ENCODE assay signal across 20 cellular contexts in genomic region chr4:88514557-88515511, GRCh38. TPM values are rescaled to one million over a fixed set of nuclear protein-coding genes. Genes with fewer than 3 reads are reported as not detected.
A peak's percentile ranks its signal among the peaks of the same experiment; 100 is the strongest.
DNase-seq lines count a peak whose midpoint lies in the region; ATAC-seq, FAIRE-seq and TF ChIP-seq lines count a peak whose summit lies in the region.
"Had no signal": no experiment of that assay in that cellular context is flagged by ENCODE, and none has a peak within 500 bp of the region (broad histone marks: within the 10 kb centered on the region; RNA-seq: fewer than 3 reads in every experiment).

No MANE protein-coding gene starts in this region.

- DNase-seq in NCI-H146 (lab: John Stamatoyannopoulos, UW) (peak; percentile 8), NCI-H146 treated with DMSO at 0.1 percent for 48 hours (lab: John Stamatoyannopoulos, UW; ENCODE audit: unreplicated experiment) (no peak), NCI-H2081 treated with DMSO at 0.1 percent for 48 hours (lab: John Stamatoyannopoulos, UW) (peak; percentile 46), pancreas (no peak), progenitor cell of endocrine pancreas (ENCODE audit: low spot score, unreplicated experiment) (no peak)
- DNase-seq in CD4-positive, alpha-beta memory T cell, result no peak
- DNase-seq: activated gamma-delta T cell; cortex of kidney; left ventricle myocardium superior; NCI-H2107; stimulated activated CD4-positive, alpha-beta T cell treated with anti-CD3 and anti-CD28 coated beads, Interleukin-4, amount 100 ng/mL, for 1 hour had no signal

- H3K27ac Mint-ChIP-seq in CD4-positive, alpha-beta memory T cell, result no peak overlapping the region
- no peak overlapping the region for H3K27ac Mint-ChIP-seq in progenitor cell of endocrine pancreas
- H3K27ac Mint-ChIP-seq: activated B cell treated with CpG ODN at 0.5 μM for 24 hours; activated CD4-positive, alpha-beta memory T cell treated with anti-CD3 and anti-CD28 coated beads for 36 hours; IgD-negative memory B cell; stimulated activated naive CD8-positive, alpha-beta T cell treated with anti-CD3 and anti-CD28 coated beads, Interleukin-15, Interleukin-2, amounts not matched to agents 100 ng/mL and 50 ng/mL, for 24 hours had no signal

- CTCF ChIA-PET in CD4-positive, alpha-beta memory T cell (lab: Charles Lee; ENCODE audit: partially characterized antibody), result interaction anchor here (0.5 to 21.8 kb wide), 44 partner anchors 8 to 508 kb away, joined by 3 to 469 read pairs (median 4); partner anchors contain the start of genes HERC5 and HERC6

- H3K4me1 ChIP-seq in endocrine pancreas (ENCODE audit: control insufficient read depth, insufficient read depth, low read length) (no peaks in the 10 kb centered on the region), pancreas (peaks cover 4 to 6% (median 5%) of the 10 kb centered on the region in 3 donors)
- H3K4me1 ChIP-seq in CD4-positive, alpha-beta memory T cell (ENCODE audit: insufficient read depth, low read length), result no peaks in the 10 kb centered on the region

- no peak overlapping the region for H3K4me3 Mint-ChIP-seq in CD4-positive, alpha-beta memory T cell
- no peak overlapping the region for H3K4me3 Mint-ChIP-seq in progenitor cell of endocrine pancreas (ENCODE audit: low read depth)
- H3K4me3 Mint-ChIP-seq: activated B cell treated with CpG ODN at 0.5 μM for 24 hours; activated CD4-positive, alpha-beta memory T cell treated with anti-CD3 and anti-CD28 coated beads for 36 hours; IgD-negative memory B cell; stimulated activated naive CD8-positive, alpha-beta T cell treated with anti-CD3 and anti-CD28 coated beads, Interleukin-15, Interleukin-2, amounts not matched to agents 100 ng/mL and 50 ng/mL, for 24 hours had no signal

- H3K36me3 Mint-ChIP-seq in CD4-positive, alpha-beta memory T cell, result no peaks in the 10 kb centered on the region
- no peaks in the 10 kb centered on the region for H3K36me3 Mint-ChIP-seq in progenitor cell of endocrine pancreas (ENCODE audit: insufficient read depth)
- H3K36me3 Mint-ChIP-seq: activated CD4-positive, alpha-beta memory T cell treated with anti-CD3 and anti-CD28 coated beads for 36 hours; IgD-negative memory B cell had no signal

- H3K9me3 Mint-ChIP-seq in CD4-positive, alpha-beta memory T cell, result no peaks in the 10 kb centered on the region
- no peaks in the 10 kb centered on the region for H3K9me3 Mint-ChIP-seq in progenitor cell of endocrine pancreas (ENCODE audit: low read depth)
- H3K9me3 Mint-ChIP-seq: activated B cell treated with CpG ODN at 0.5 μM for 24 hours; activated CD4-positive, alpha-beta memory T cell treated with anti-CD3 and anti-CD28 coated beads for 36 hours; IgD-negative memory B cell; stimulated activated naive CD8-positive, alpha-beta T cell treated with anti-CD3 and anti-CD28 coated beads, Interleukin-15, Interleukin-2, amounts not matched to agents 100 ng/mL and 50 ng/mL, for 24 hours had no signal

- H3K27me3 Mint-ChIP-seq in CD4-positive, alpha-beta memory T cell, result peaks cover 0 to 4% of the 10 kb centered on the region in 2 donors
- no peaks in the 10 kb centered on the region for H3K27me3 Mint-ChIP-seq in progenitor cell of endocrine pancreas
- H3K27me3 Mint-ChIP-seq: activated B cell treated with CpG ODN at 0.5 μM for 24 hours; activated CD4-positive, alpha-beta memory T cell treated with anti-CD3 and anti-CD28 coated beads for 36 hours; IgD-negative memory B cell; stimulated activated naive CD8-positive, alpha-beta T cell treated with anti-CD3 and anti-CD28 coated beads, Interleukin-15, Interleukin-2, amounts not matched to agents 100 ng/mL and 50 ng/mL, for 24 hours had no signal

- H3K9ac ChIP-seq in endocrine pancreas (ENCODE audit: control insufficient read depth, insufficient read depth, low read length), result no peak overlapping the region

- peak; percentile 63 for FAIRE-seq in pancreas (lab: Jason Lieb, UNC)

- no peak overlapping the region for H3K27ac ChIP-seq in pancreas
- H3K27ac ChIP-seq in CD4-positive, alpha-beta memory T cell (ENCODE audit: low read depth, low read length), result no peak overlapping the region
- H3K27ac ChIP-seq: neutrophil, transverse colon had no signal

- H3K36me3 ChIP-seq in endocrine pancreas (ENCODE audit: control insufficient read depth, insufficient read depth, low read length) (no peaks in the 10 kb centered on the region), pancreas (no peaks in the 10 kb centered on the region)
- no peaks in the 10 kb centered on the region for H3K36me3 ChIP-seq in CD4-positive, alpha-beta memory T cell (ENCODE audit: insufficient read depth, low read length)
- H3K36me3 ChIP-seq: MG63, neutrophil, transverse colon had no signal

- intact Hi-C loops in pancreas (cut with DNase I), result loop anchor here in 2 of 3 donors (5.0 kb wide), 2 partner anchors 148 to 298 kb away; no protein-coding TSS in a partner anchor
- intact Hi-C loops in CD4-positive, alpha-beta memory T cell (cut with micrococcal nuclease), result loop anchor here (1.0 to 2.0 kb wide), 4 partner anchors 146 to 482 kb away; partner anchors contain the start of gene PPM1K

- POLR2A ChIA-PET in CD4-positive, alpha-beta memory T cell (lab: Charles Lee; ENCODE audit: partially characterized antibody), result interaction anchor here (0.9 to 2.0 kb wide), 4 partner anchors 58 to 298 kb away, joined by 4 to 5 read pairs (median 4); partner anchors contain the start of genes HERC5 and PPM1K

- no peaks in the 10 kb centered on the region for H3K27me3 ChIP-seq in endocrine pancreas (ENCODE audit: control insufficient read depth, insufficient read depth, low read length)
- no peaks in the 10 kb centered on the region for H3K27me3 ChIP-seq in pancreas
- H3K27me3 ChIP-seq in CD4-positive, alpha-beta memory T cell (ENCODE audit: insufficient read depth, low read length), result no peaks in the 10 kb centered on the region
- H3K27me3 ChIP-seq: MG63, neutrophil, transverse colon had no signal

- ATAC-seq in pancreas (peak; percentile 82 to 93 (median 86)), GM21717 (IDR thresholded peaks at IDR 0.05; ENCODE audit: unreplicated experiment) (no peak)

- H3K4me1 Mint-ChIP-seq in CD4-positive, alpha-beta memory T cell, result no peaks in the 10 kb centered on the region
- no peaks in the 10 kb centered on the region for H3K4me1 Mint-ChIP-seq in progenitor cell of endocrine pancreas (ENCODE audit: low read depth)
- H3K4me1 Mint-ChIP-seq: activated B cell treated with CpG ODN at 0.5 μM for 24 hours, IgD-negative memory B cell had no signal

- 37 to 39% methylated on average over 8 of the region's 8 CpGs for whole genome bisulfite sequencing in pancreas, 2 donors

- H3K4me3 ChIP-seq in endocrine pancreas (ENCODE audit: control insufficient read depth, insufficient read depth, low read length), result peak overlapping the region; percentile 24
- no peak overlapping the region for H3K4me3 ChIP-seq in pancreas
- no peak overlapping the region for H3K4me3 ChIP-seq in CD4-positive, alpha-beta memory T cell (ENCODE audit: low read length in 2 of 2)
- H3K4me3 ChIP-seq: MG63, transverse colon had no signal

- TF ChIP-seq CTCF in pancreas (IDR thresholded peaks at IDR 0.05) (no peak), progenitor cell of endocrine pancreas (IDR thresholded peaks at IDR 0.05; ENCODE audit: unreplicated experiment) (no peak)

- H3K9me3 ChIP-seq in endocrine pancreas (ENCODE audit: control insufficient read depth, low read length) (no peaks in the 10 kb centered on the region), pancreas (no peaks in the 10 kb centered on the region)
- no peaks in the 10 kb centered on the region for H3K9me3 ChIP-seq in CD4-positive, alpha-beta memory T cell (ENCODE audit: control insufficient read depth in 1 of 2, low read length in 2 of 2)
- H3K9me3 ChIP-seq: MG63, neutrophil, transverse colon had no signal

RNA-seq across cellular contexts. Expression of gene PYURF, which starts 8.7 kb away (rescaled TPM):
- total RNA-seq in pancreas (10 to 100 TPM; 22.6 to 39.1 (median 34.2) TPM), progenitor cell of endocrine pancreas (47.2 and 48.4 TPM in 2 replicates)
- 10 to 100 TPM; 35.3 to 66.6 TPM for polyA plus RNA-seq in pancreas
- total RNA-seq in CD4-positive, alpha-beta memory T cell, result 10 to 100 TPM; 54.5 to 60.4 TPM
- 100 to 1,000 TPM; 260 to 446 TPM for polyA plus RNA-seq in CD4-positive, alpha-beta memory T cell

RNA-seq across cellular contexts. Expression of gene HERC5, which starts 57.9 kb away (rescaled TPM):
- 1 to 10 TPM; 3.0 to 4.9 (median 3.5) TPM for total RNA-seq in pancreas
- 1 to 10 TPM; 2.2 to 4.9 TPM for polyA plus RNA-seq in pancreas
- 10 to 100 TPM; 18.6 to 22.1 TPM for total RNA-seq in CD4-positive, alpha-beta memory T cell
- polyA plus RNA-seq in CD4-positive, alpha-beta memory T cell, result 10 to 100 TPM; 14.4 to 17.7 TPM
- 2.6 and 3.5 TPM in 2 replicates for total RNA-seq in progenitor cell of endocrine pancreas

Comparison
In these comparisons a context has a peak if more than half of its experiments do, and no peak if none do; other contexts are left out.
1. DNase-seq: peak in NCI-H146 (single experiment) and NCI-H2081 treated with DMSO at 0.1 percent for 48 hours (single experiment); none in NCI-H146 treated with DMSO at 0.1 percent for 48 hours (single experiment), pancreas (0 of 6), CD4-positive, alpha-beta memory T cell (0 of 5) and progenitor cell of endocrine pancreas (single experiment).